ENCODE assay signal across 9 cellular contexts in the genomic region with DNA sequence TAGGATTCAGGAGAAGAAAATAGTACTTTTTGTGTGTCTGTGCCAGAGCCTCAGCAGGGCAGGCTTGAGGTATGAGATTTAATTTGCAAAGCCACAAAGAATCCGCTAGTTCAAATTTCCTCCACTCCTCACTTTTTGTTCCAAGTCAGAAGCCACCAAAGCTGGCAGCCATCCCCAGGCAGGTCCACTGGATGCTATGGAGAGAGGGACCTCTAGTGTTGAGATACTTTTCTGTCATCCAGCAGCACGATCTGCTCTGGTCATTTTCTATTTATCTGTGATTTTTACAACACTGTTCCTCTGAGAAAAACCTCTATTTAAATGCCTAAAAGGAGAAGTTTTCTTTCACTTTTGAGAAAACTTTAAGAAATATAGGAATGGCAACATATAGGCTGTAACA.
DNase-seq lines count a peak whose midpoint lies in the region; ATAC-seq and TF ChIP-seq lines count a peak whose summit lies in the region.
"Had no signal": no experiment of that assay in that cellular context is flagged by ENCODE, and none has a peak within 500 bp of the region (broad histone marks: within the 10 kb centered on the region; RNA-seq: fewer than 3 reads in every experiment).

No MANE protein-coding gene starts in this region.

- no peaks in the 10 kb centered on the region for H3K36me3 Mint-ChIP-seq in activated naive CD4-positive, alpha-beta T cell treated with anti-CD3 and anti-CD28 coated beads, Interleukin-2, amount 10 ng/mL, durations not matched to agents 7 days and 5 days
- H3K36me3 Mint-ChIP-seq: activated naive CD8-positive, alpha-beta T cell treated with anti-CD3 and anti-CD28 coated beads, Interleukin-2, amount 10 ng/mL, durations not matched to agents 7 days and 5 days had no signal

- ATAC-seq in GM19455 (IDR thresholded peaks at IDR 0.05; ENCODE audit: unreplicated experiment), result no peak

- H3K4me3 Mint-ChIP-seq in activated naive CD4-positive, alpha-beta T cell treated with anti-CD3 and anti-CD28 coated beads, Interleukin-2, amount 10 ng/mL, durations not matched to agents 7 days and 5 days, result no peak overlapping the region
- H3K4me3 Mint-ChIP-seq: activated naive CD8-positive, alpha-beta T cell treated with anti-CD3 and anti-CD28 coated beads, Interleukin-2, amount 10 ng/mL, durations not matched to agents 7 days and 5 days had no signal

- peaks cover 7% of the 10 kb centered on the region for H3K4me1 ChIP-seq in left ventricle myocardium inferior

- H3K36me3 ChIP-seq in left ventricle myocardium inferior, result no peaks in the 10 kb centered on the region

- peak; percentile 80 for TF ChIP-seq CTCF in left ventricle myocardium inferior (IDR thresholded peaks at IDR 0.05; ENCODE audit: borderline replicate concordance)
- peak; percentile 82 for TF ChIP-seq CTCF in retinal pigment epithelial cell (conservative IDR thresholded peaks at IDR 0.05; ENCODE audit: low read depth, low read length)

- H3K4me3 ChIP-seq in left ventricle myocardium inferior (no peak overlapping the region), retinal pigment epithelial cell (ENCODE audit: low read length) (no peak overlapping the region)

- H3K27ac Mint-ChIP-seq in activated naive CD4-positive, alpha-beta T cell treated with anti-CD3 and anti-CD28 coated beads, Interleukin-2, amount 10 ng/mL, durations not matched to agents 7 days and 5 days, result no peak overlapping the region
- H3K27ac Mint-ChIP-seq: activated naive CD8-positive, alpha-beta T cell treated with anti-CD3 and anti-CD28 coated beads, Interleukin-2, amount 10 ng/mL, durations not matched to agents 7 days and 5 days had no signal

- H3K27me3 ChIP-seq in left ventricle myocardium inferior (ENCODE audit: low read depth), result peaks cover 12% of the 10 kb centered on the region

- intact Hi-C loops in left ventricle myocardium inferior (cut with micrococcal nuclease), result loop anchor here (5.0 kb wide), 1 partner anchor 281 kb away; no protein-coding TSS in a partner anchor

- no peaks in the 10 kb centered on the region for H3K9me3 ChIP-seq in left ventricle myocardium inferior (replicated peaks)

- peaks cover 59% of the 10 kb centered on the region for H3K27me3 Mint-ChIP-seq in activated naive CD4-positive, alpha-beta T cell treated with anti-CD3 and anti-CD28 coated beads, Interleukin-2, amount 10 ng/mL, durations not matched to agents 7 days and 5 days

- H3K9me3 Mint-ChIP-seq in activated naive CD4-positive, alpha-beta T cell treated with anti-CD3 and anti-CD28 coated beads, Interleukin-2, amount 10 ng/mL, durations not matched to agents 7 days and 5 days, result no peaks in the 10 kb centered on the region
- H3K9me3 Mint-ChIP-seq: activated naive CD8-positive, alpha-beta T cell treated with anti-CD3 and anti-CD28 coated beads, Interleukin-2, amount 10 ng/mL, durations not matched to agents 7 days and 5 days had no signal

- CTCF ChIA-PET in activated naive CD4-positive, alpha-beta T cell treated with anti-CD3 and anti-CD28 coated beads, Interleukin-2, amount 10 ng/mL, durations not matched to agents 7 days and 5 days (lab: Charles Lee), result interaction anchor here (0.8 to 8.1 kb wide), 2 partner anchors 14 to 282 kb away, joined by 5 to 51 read pairs; no protein-coding TSS in a partner anchor

- DNase-seq in activated CD8-positive, alpha-beta memory T cell treated with anti-CD3 and anti-CD28 coated beads for 24 hours, result peak; percentile 54
- no peak for DNase-seq in activated CD8-positive, alpha-beta memory T cell treated with anti-CD3 and anti-CD28 coated beads, Interleukin-2, amount 50 U/mL, for 4 hours
- DNase-seq in NCI-H1105 treated with DMSO at 0.1 percent for 48 hours (lab: John Stamatoyannopoulos, UW) (peak; percentile 44), left ventricle myocardium inferior (peak; percentile 63), retinal pigment epithelial cell (ENCODE audit: low read depth) (peak; percentile 86)
- peak; percentile 42 for DNase-seq in activated naive CD4-positive, alpha-beta T cell treated with anti-CD3 and anti-CD28 coated beads, Interleukin-2, amount 10 ng/mL, durations not matched to agents 7 days and 5 days
- no peak for DNase-seq in stimulated activated CD8-positive, alpha-beta memory T cell treated with anti-CD3 and anti-CD28 coated beads, Interleukin-4, amount 100 ng/mL, for 48 hours
- DNase-seq: activated naive CD8-positive, alpha-beta T cell treated with anti-CD3 and anti-CD28 coated beads, Interleukin-2, amount 10 ng/mL, durations not matched to agents 7 days and 5 days had no signal

- peak overlapping the region; percentile 12 for H3K27ac ChIP-seq in left ventricle myocardium inferior (replicated peaks)

- H3K4me1 Mint-ChIP-seq in activated naive CD4-positive, alpha-beta T cell treated with anti-CD3 and anti-CD28 coated beads, Interleukin-2, amount 10 ng/mL, durations not matched to agents 7 days and 5 days, result no peaks in the 10 kb centered on the region
- H3K4me1 Mint-ChIP-seq: activated naive CD8-positive, alpha-beta T cell treated with anti-CD3 and anti-CD28 coated beads, Interleukin-2, amount 10 ng/mL, durations not matched to agents 7 days and 5 days had no signal

Comparison
In these comparisons a context has a peak if more than half of its experiments do, and no peak if none do; other contexts are left out.
1. DNase-seq: peak in activated CD8-positive, alpha-beta memory T cell treated with anti-CD3 and anti-CD28 coated beads for 24 hours (single experiment), NCI-H1105 treated with DMSO at 0.1 percent for 48 hours (single experiment), activated naive CD4-positive, alpha-beta T cell treated with anti-CD3 and anti-CD28 coated beads, Interleukin-2, amount 10 ng/mL, durations not matched to agents 7 days and 5 days (single experiment), left ventricle myocardium inferior (single experiment) and retinal pigment epithelial cell (single experiment); none in activated CD8-positive, alpha-beta memory T cell treated with anti-CD3 and anti-CD28 coated beads, Interleukin-2, amount 50 U/mL, for 4 hours (single experiment) and stimulated activated CD8-positive, alpha-beta memory T cell treated with anti-CD3 and anti-CD28 coated beads, Interleukin-4, amount 100 ng/mL, for 48 hours (single experiment).